ENCODE assay signal across 22 cellular contexts in the genomic region with DNA sequence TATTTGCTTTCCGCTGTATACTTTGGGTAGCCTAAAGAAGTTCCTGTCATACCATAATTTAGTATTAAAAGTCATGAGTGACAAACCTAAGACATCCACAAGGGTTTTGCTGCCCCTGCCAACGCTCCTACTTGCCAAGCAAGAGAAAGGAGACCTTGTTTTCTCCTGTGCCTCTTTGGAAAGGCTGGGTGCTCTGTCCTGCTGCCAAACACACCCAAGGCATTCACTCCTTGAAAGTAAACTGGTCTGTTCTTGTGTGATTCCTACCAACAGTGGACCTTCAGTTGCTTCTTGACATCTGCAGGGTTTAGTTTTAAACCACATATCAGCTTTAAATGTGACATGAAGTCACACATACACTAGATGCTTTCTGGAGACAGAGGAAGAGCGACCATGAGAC.
"Had no signal": no experiment of that assay in that cellular context is flagged by ENCODE, and none has a peak within 500 bp of the region (broad histone marks: within the 10 kb centered on the region; RNA-seq: fewer than 3 reads in every experiment).

No MANE protein-coding gene starts in this region.

- ATAC-seq: activated CD8-positive, alpha-beta T cell treated with anti-CD3 and anti-CD28 coated beads for 36 hours; activated T-cell treated with anti-CD3 and anti-CD28 coated beads, Interleukin-2, amount 50 U/mL, for 72 hours; Panc1; T-helper 17 cell had no signal

- H3K9me3 ChIP-seq: SJSA1 had no signal

- H3K4me1 ChIP-seq: adrenal gland, breast epithelium, SJSA1 had no signal

- H3K27ac ChIP-seq: adrenal gland, breast epithelium, KMS-11, SJSA1 had no signal

- H3K27me3 ChIP-seq: adrenal gland, breast epithelium, SJSA1 had no signal

- H3K36me3 ChIP-seq: adrenal gland, breast epithelium, SJSA1 had no signal

- H3K4me3 ChIP-seq: adrenal gland, breast epithelium, SJSA1 had no signal

- DNase-seq: activated B cell treated with CpG ODN at 0.5 μM for 24 hours; activated CD8-positive, alpha-beta memory T cell treated with anti-CD3 and anti-CD28 coated beads, Interleukin-2, amount 50 U/mL, for 4 hours; activated CD8-positive, alpha-beta T cell treated with anti-CD3 and anti-CD28 coated beads for 36 hours; activated naive CD4-positive, alpha-beta T cell treated with anti-CD3 and anti-CD28 coated beads, Interleukin-2, amount 50 U/mL, for 16 hours; activated naive CD8-positive, alpha-beta T cell treated with anti-CD3 and anti-CD28 coated beads, Interleukin-2, amount 10 ng/mL, durations not matched to agents 7 days and 5 days; activated T-cell treated with anti-CD3 and anti-CD28 coated beads, Interleukin-2, amount 50 U/mL, for 72 hours; adrenal gland; NCI-H1092 treated with DMSO at 0.1 percent for 48 hours; NCI-H1436; NCI-H187; NCI-H2081; NCI-H510A treated with DMSO at 0.1 percent for 48 hours; NCI-H69; NK-92 treated with Interleukin-12 subunit alpha and Interleukin-12 subunit beta, amount 100 ng/mL, for 24 hours; OCI-M1; SHP77; T-helper 17 cell; T-helper 9 cell had no signal
